In genomic region chr1:163104405-163105099, GRCh38 we compare ENCODE assay signal across 20 cellular contexts. TPM values are rescaled to one million over a fixed set of nuclear protein-coding genes. Genes with fewer than 3 reads are reported as not detected.
DNase-seq lines count a peak whose midpoint lies in the region; ATAC-seq, FAIRE-seq and TF ChIP-seq lines count a peak whose summit lies in the region.
"Had no signal": no experiment of that assay in that cellular context is flagged by ENCODE, and none has a peak within 500 bp of the region (broad histone marks: within the 10 kb centered on the region; RNA-seq: fewer than 3 reads in every experiment).

No MANE protein-coding gene starts in this region.

- intact Hi-C loops in left ventricle myocardium superior (cut with micrococcal nuclease): no loop called here
- intact Hi-C loops in cardiac septum (cut with DNase I): no loop called here
- intact Hi-C loops in esophagus muscularis mucosa (cut with DNase I): no loop called here

- H3K36me3 ChIP-seq in esophagus muscularis mucosa (no peaks in the 10 kb centered on the region), muscle layer of colon (ENCODE audit: insufficient read depth, low read length) (no peaks in the 10 kb centered on the region)
- H3K36me3 ChIP-seq: Peyer's patch had no signal

- H3K4me1 ChIP-seq in esophagus muscularis mucosa (peaks cover 0 to 40% (median 34%) of the 10 kb centered on the region in 4 donors), muscle layer of colon (ENCODE audit: insufficient read depth, low read length) (peaks cover 21% of the 10 kb centered on the region)
- H3K4me1 ChIP-seq: Peyer's patch had no signal

- H3K27ac ChIP-seq in esophagus muscularis mucosa (replicated peaks in 1 of 4) (peak overlapping the region; percentile 62 to 66 (median 64)), muscle layer of colon (ENCODE audit: low read depth, low read length) (peak overlapping the region; percentile 55)
- H3K27ac ChIP-seq: KMS-11, Peyer's patch had no signal

- ATAC-seq in left ventricle myocardium superior (peak; percentile 61), HG03469 (IDR thresholded peaks at IDR 0.05; ENCODE audit: unreplicated experiment) (no peak), GM18909 (IDR thresholded peaks at IDR 0.05; ENCODE audit: poor library complexity, unreplicated experiment) (no peak)

- H3K9ac ChIP-seq in muscle layer of colon (ENCODE audit: low read length): no peak overlapping the region
- H3K9ac ChIP-seq: KMS-11 had no signal

- no peak for TF ChIP-seq CTCF in esophagus muscularis mucosa (IDR thresholded peaks at IDR 0.05)
- no peak for TF ChIP-seq CTCF in GM10266 (IDR thresholded peaks at IDR 0.05; ENCODE audit: control insufficient read depth, insufficient read depth, low read depth, missing control alignments)

- TF ChIP-seq EP300 in esophagus muscularis mucosa (IDR thresholded peaks at IDR 0.05): no peak

- TF ChIP-seq POLR2A in esophagus muscularis mucosa (IDR thresholded peaks at IDR 0.05; ENCODE audit: low read depth): no peak

- H3K4me3 ChIP-seq in esophagus muscularis mucosa (no peak overlapping the region), muscle layer of colon (ENCODE audit: low read depth in 1 of 2, low read length in 2 of 2) (no peak overlapping the region)
- H3K4me3 ChIP-seq: Peyer's patch had no signal

- no peak for DNase-seq in left ventricle myocardium superior
- DNase-seq in cardiac septum (ENCODE audit: low spot score): no peak
- no peak for DNase-seq in esophagus muscularis mucosa (ENCODE audit: extremely low spot score)
- DNase-seq in GM10266 (ENCODE audit: extremely low spot score): no peak
- DNase-seq in frontal cortex (ENCODE audit: low spot score in 2 of 2): no peak
- DNase-seq: CD4-positive, alpha-beta memory T cell; DND-41; GF-D8; NCI-H1092 treated with DMSO at 0.1 percent for 48 hours; NCI-H187 treated with DMSO at 0.1 percent for 48 hours; NCI-H2171; NCI-H82; Peyer's patch; SHP77 had no signal

- no peaks in the 10 kb centered on the region for H3K27me3 ChIP-seq in esophagus muscularis mucosa
- H3K27me3 ChIP-seq in muscle layer of colon (ENCODE audit: control insufficient read depth in 1 of 2, insufficient read depth in 2 of 2, low read length in 2 of 2): no peaks in the 10 kb centered on the region
- H3K27me3 ChIP-seq: Peyer's patch had no signal

- FAIRE-seq in frontal cortex (lab: Jason Lieb, UNC): no peak
- FAIRE-seq: H54 had no signal

- 33% methylated on average over 4 of the region's 4 CpGs for WGBS in esophagus muscularis mucosa

- no peaks in the 10 kb centered on the region for H3K9me3 ChIP-seq in esophagus muscularis mucosa
- H3K9me3 ChIP-seq in muscle layer of colon (ENCODE audit: low read length): no peaks in the 10 kb centered on the region
- H3K9me3 ChIP-seq: Peyer's patch had no signal

RNA-seq across cellular contexts. Expression of gene RGS4, which starts 35.4 kb away (rescaled TPM):
- total RNA-seq in left ventricle myocardium superior (0.52 TPM), cardiac septum (10.7 TPM), esophagus muscularis mucosa (10 to 100 TPM; 15.8 to 39.9 (median 24.0) TPM), frontal cortex (7.3 TPM)
- total RNA-seq: CD4-positive, alpha-beta memory T cell; NCI-H460 had no signal
